In genomic region chr9:90046317-90046861, GRCh38 we compare ENCODE assay signal across 15 cellular contexts.
"Had no signal": no experiment of that assay in that cellular context is flagged by ENCODE, and none has a peak within 500 bp of the region (broad histone marks: within the 10 kb centered on the region; RNA-seq: fewer than 3 reads in every experiment).

No MANE protein-coding gene starts in this region.

- H3K27ac Mint-ChIP-seq: activated CD8-positive, alpha-beta memory T cell treated with anti-CD3 and anti-CD28 coated beads, Interleukin-2, amount 10 ng/mL, durations not matched to agents 7 days and 5 days; activated T-helper 2 cell treated with anti-CD3 and anti-CD28 coated beads, Interferon-gamma antibody, Interleukin-2, Interleukin-4, amounts not matched to agents 10 μg/mL and 5 μg/mL and 100 μg/mL, durations not matched to agents 14 hours and 24 hours and 36 hours; endodermal cell; mesothelial cell of epicardium had no signal

- H3K9me3 Mint-ChIP-seq: activated T-helper 2 cell treated with anti-CD3 and anti-CD28 coated beads, Interferon-gamma antibody, Interleukin-2, Interleukin-4, amounts not matched to agents 10 μg/mL and 5 μg/mL and 100 μg/mL, durations not matched to agents 14 hours and 24 hours and 36 hours had no signal

- H3K36me3 Mint-ChIP-seq: activated CD8-positive, alpha-beta memory T cell treated with anti-CD3 and anti-CD28 coated beads, Interleukin-2, amount 10 ng/mL, durations not matched to agents 7 days and 5 days; mesothelial cell of epicardium had no signal

- ATAC-seq: activated CD8-positive, alpha-beta memory T cell treated with anti-CD3 and anti-CD28 coated beads, Interleukin-2, amount 10 ng/mL, durations not matched to agents 7 days and 5 days; gastroesophageal sphincter; heart right ventricle; left cardiac atrium; lower lobe of right lung; Right ventricle myocardium inferior; sciatic nerve; upper lobe of right lung had no signal

- H3K4me3 Mint-ChIP-seq: activated CD8-positive, alpha-beta memory T cell treated with anti-CD3 and anti-CD28 coated beads, Interleukin-2, amount 10 ng/mL, durations not matched to agents 7 days and 5 days; endodermal cell; mesothelial cell of epicardium had no signal

- DNase-seq: activated CD4-positive, CD25-positive, alpha-beta regulatory T cell treated with anti-CD3 and anti-CD28 coated beads, Interleukin-2, amount 50 U/mL, for 72 hours; activated CD8-positive, alpha-beta memory T cell treated with anti-CD3 and anti-CD28 coated beads, Interleukin-2, amount 10 ng/mL, durations not matched to agents 7 days and 5 days; activated naive CD4-positive, alpha-beta T cell treated with anti-CD3 and anti-CD28 coated beads, Interleukin-2, amount 50 U/mL, for 16 hours; heart right ventricle; left cardiac atrium; lower lobe of right lung; stomach; T1000; upper lobe of right lung had no signal
